ENCODE assay signal across 1 cellular context in genomic region chr19:33143897-33144405, GRCh38.
TF ChIP-seq lines count a peak whose summit lies in the region.

No MANE protein-coding gene starts in this region.

TF ChIP-seq in HepG2, 621 proteins besides CTCF, POLR2A, EP300 and RAD21 (continued from another document and continues in another):
- 0 out of 2 replicates have a peak, but pooled peaks have one; percentile 39 for TF ChIP-seq DRAP1 (CRISPR knock-in tag; IDR thresholded peaks at IDR 0.05)
- TF ChIP-seq ZBTB25 (CRISPR knock-in tag; IDR thresholded peaks at IDR 0.05) = 0 out of 2 replicates have a peak, but pooled peaks have one; percentile 26
- TF ChIP-seq SNRNP70 (IDR thresholded peaks at IDR 0.05; ENCODE audit: low read depth, low read length) = no peak
- no peak for TF ChIP-seq CSRNP2 (CRISPR knock-in tag; conservative IDR thresholded peaks at IDR 0.05; ENCODE audit: low read depth)
- no peak for TF ChIP-seq RFX5 (IDR thresholded peaks at IDR 0.05; ENCODE audit: low read depth, low read length)
- TF ChIP-seq DR1 (CRISPR knock-in tag; IDR thresholded peaks at IDR 0.05) = no peak
- TF ChIP-seq ZMYM4 (CRISPR knock-in tag; IDR thresholded peaks at IDR 0.05) = 0 out of 2 replicates have a peak, but pooled peaks have one; percentile 25
- TF ChIP-seq HNRNPLL (IDR thresholded peaks at IDR 0.05; ENCODE audit: low read depth, low read length, poor library complexity, severe bottlenecking) = peak; percentile 59
- TF ChIP-seq PPARG (CRISPR knock-in tag; conservative IDR thresholded peaks at IDR 0.05) = 0 out of 2 replicates have a peak, but pooled peaks have one; percentile 28
- TF ChIP-seq ZNF563 (CRISPR knock-in tag; IDR thresholded peaks at IDR 0.05) = 0 out of 2 replicates have a peak, but pooled peaks have one; percentile 34
- TF ChIP-seq ARHGAP35 (CRISPR knock-in tag; IDR thresholded peaks at IDR 0.05; ENCODE audit: borderline replicate concordance) = 0 out of 2 replicates have a peak, but pooled peaks have one; percentile 52
- TF ChIP-seq IKZF1 (IDR thresholded peaks at IDR 0.05) = no peak
- TF ChIP-seq THRA (CRISPR knock-in tag; IDR thresholded peaks at IDR 0.05; ENCODE audit: borderline replicate concordance) = peak; percentile 84; the same call in 1 of the 2 replicates
- no peak for TF ChIP-seq FOSL1 (CRISPR knock-in tag; IDR thresholded peaks at IDR 0.05; ENCODE audit: borderline replicate concordance)
- no peak for TF ChIP-seq ZBTB2 (CRISPR knock-in tag; IDR thresholded peaks at IDR 0.05; ENCODE audit: low read depth)
- no peak for TF ChIP-seq HCFC1 (IDR thresholded peaks at IDR 0.05; ENCODE audit: low read depth, low read length)
- no peak for TF ChIP-seq TBX3 (IDR thresholded peaks at IDR 0.05; ENCODE audit: borderline replicate concordance)
- TF ChIP-seq ZNF530 (CRISPR knock-in tag; IDR thresholded peaks at IDR 0.05; ENCODE audit: low read depth) = no peak
- TF ChIP-seq TAF1 (CRISPR knock-in tag; IDR thresholded peaks at IDR 0.05) = no peak; the same call in 1 of the 2 replicates
- peak; percentile 46; the same call in 1 of the 2 replicates for TF ChIP-seq ZNF768 (CRISPR knock-in tag; IDR thresholded peaks at IDR 0.05)
- peak; percentile 41; the same call in 1 of the 2 replicates for TF ChIP-seq KDM3A (CRISPR knock-in tag; IDR thresholded peaks at IDR 0.05; ENCODE audit: low read depth)
- no peak for TF ChIP-seq SIX1 (CRISPR knock-in tag; IDR thresholded peaks at IDR 0.05; ENCODE audit: borderline replicate concordance)
- no peak for TF ChIP-seq MEIS2 (CRISPR knock-in tag; IDR thresholded peaks at IDR 0.05)
- TF ChIP-seq GABPA (IDR thresholded peaks at IDR 0.05; ENCODE audit: low read depth, low read length) = no peak
- TF ChIP-seq GABPA (CRISPR knock-in tag; IDR thresholded peaks at IDR 0.05; ENCODE audit: low read depth) = no peak
- no peak for TF ChIP-seq MTF2 (CRISPR knock-in tag; IDR thresholded peaks at IDR 0.05; ENCODE audit: borderline replicate concordance)
- TF ChIP-seq ZNF138 (CRISPR knock-in tag; IDR thresholded peaks at IDR 0.05; ENCODE audit: low read depth) = no peak
- no peak; the same call in 1 of the 2 replicates for TF ChIP-seq MXD4 (CRISPR knock-in tag; IDR thresholded peaks at IDR 0.05)
- no peak for TF ChIP-seq SMAD1 (CRISPR knock-in tag; IDR thresholded peaks at IDR 0.05; ENCODE audit: borderline replicate concordance, low read depth)
- peak; percentile 15; the same call in 1 of the 2 replicates for TF ChIP-seq ARID5B (CRISPR knock-in tag; IDR thresholded peaks at IDR 0.05)
- TF ChIP-seq PCBP2 (optimal IDR thresholded peaks at IDR 0.05; ENCODE audit: low read depth, low read length, poor library complexity, severe bottlenecking) = no peak
- no peak for TF ChIP-seq HMG20B (CRISPR knock-in tag; conservative IDR thresholded peaks at IDR 0.05)
- TF ChIP-seq ZFP91 (CRISPR knock-in tag; IDR thresholded peaks at IDR 0.05; ENCODE audit: borderline replicate concordance) = peak; percentile 55; the same call in 1 of the 2 replicates
- TF ChIP-seq SOX6 (IDR thresholded peaks at IDR 0.05) = no peak
- no peak for TF ChIP-seq SOX6 (CRISPR knock-in tag; IDR thresholded peaks at IDR 0.05)
- TF ChIP-seq ZMAT3 (CRISPR knock-in tag; conservative IDR thresholded peaks at IDR 0.05) = no peak
- peak; percentile 37; the same call in 1 of the 2 replicates for TF ChIP-seq ZNF331 (CRISPR knock-in tag; IDR thresholded peaks at IDR 0.05)
- TF ChIP-seq XRCC5 (optimal IDR thresholded peaks at IDR 0.05; ENCODE audit: low read length) = peak; percentile 48
- TF ChIP-seq ZNF816 (CRISPR knock-in tag; IDR thresholded peaks at IDR 0.05; ENCODE audit: borderline replicate concordance) = 0 out of 2 replicates have a peak, but pooled peaks have one; percentile 22
- no peak for TF ChIP-seq ZNF564 (CRISPR knock-in tag; IDR thresholded peaks at IDR 0.05)
- no peak for TF ChIP-seq ZNF598 (CRISPR knock-in tag; IDR thresholded peaks at IDR 0.05; ENCODE audit: borderline replicate concordance)
- TF ChIP-seq YEATS2 (CRISPR knock-in tag; IDR thresholded peaks at IDR 0.05; ENCODE audit: borderline replicate concordance) = 0 out of 2 replicates have a peak, but pooled peaks have one; percentile 24
- TF ChIP-seq ZNF883 (CRISPR knock-in tag; IDR thresholded peaks at IDR 0.05; ENCODE audit: not compliant biosample characterization) = no peak
- TF ChIP-seq PRDM10 (CRISPR knock-in tag; IDR thresholded peaks at IDR 0.05; ENCODE audit: low read depth) = no peak; the same call in 1 of the 2 replicates
- no peak for TF ChIP-seq ZBTB4 (CRISPR knock-in tag; IDR thresholded peaks at IDR 0.05; ENCODE audit: borderline replicate concordance)
- no peak for TF ChIP-seq GTF3A (CRISPR knock-in tag; conservative IDR thresholded peaks at IDR 0.05)
